8 cellular contexts compared by ENCODE assay signal in genomic region chr20:51400051-51400926, GRCh38.
DNase-seq lines count a peak whose midpoint lies in the region; ATAC-seq and TF ChIP-seq lines count a peak whose summit lies in the region.

No MANE protein-coding gene starts in this region.

- H3K9me2 ChIP-seq in DOHH2 (replicated peaks; ENCODE audit: control insufficient read depth, low read length): no peaks in the 10 kb centered on the region
- H3K9me2 ChIP-seq in MM.1S (replicated peaks; ENCODE audit: insufficient read depth, low read length): no peaks in the 10 kb centered on the region

- DNase-seq in MM.1S (peak; percentile 93), NCI-H1092 (lab: John Stamatoyannopoulos, UW) (no peak), NCI-H748 (lab: John Stamatoyannopoulos, UW; ENCODE audit: unreplicated experiment) (no peak), cerebellar cortex (ENCODE audit: low spot score) (no peak)
- peak; percentile 61 for DNase-seq in activated T-helper 9 cell treated with anti-CD3 and anti-CD28 coated beads, Interleukin-2, amount 50 U/mL, for 16 hours (ENCODE audit: low read depth)
- peak; percentile 78 for DNase-seq in stimulated activated CD4-positive, alpha-beta T cell treated with anti-CD3 and anti-CD28 coated beads, Interleukin-1b, Interleukin-23, amount 100 ng/mL, for 48 hours

- H3K4me1 ChIP-seq in DOHH2 (ENCODE audit: control insufficient read depth, low read length): peaks cover 67% of the 10 kb centered on the region
- peaks cover 58% of the 10 kb centered on the region for H3K4me1 ChIP-seq in MM.1S (ENCODE audit: low read length)

- H3K4me2 ChIP-seq in DOHH2 (ENCODE audit: low read length): peak overlapping the region; percentile 56
- peak overlapping the region; percentile 83 for H3K4me2 ChIP-seq in MM.1S (ENCODE audit: low read depth, low read length)

- H3K4me3 ChIP-seq in DOHH2 (ENCODE audit: low read length) (peak overlapping the region; percentile 48), MM.1S (ENCODE audit: low read length) (peak overlapping the region; percentile 32; the same call in 1 of the 2 replicates)

- H3K36me3 ChIP-seq in DOHH2 (ENCODE audit: control insufficient read depth, low read length): peaks cover 49% of the 10 kb centered on the region
- H3K36me3 ChIP-seq in MM.1S (replicated peaks; ENCODE audit: insufficient read depth, low read length): no peaks in the 10 kb centered on the region

- TF ChIP-seq CTCF in DOHH2 (IDR thresholded peaks at IDR 0.05; ENCODE audit: low read depth, low read length, poor library complexity, severe bottlenecking) (no peak), MM.1S (IDR thresholded peaks at IDR 0.05; ENCODE audit: low read length) (no peak)

- H3K79me2 ChIP-seq in DOHH2 (ENCODE audit: control insufficient read depth, low read length) (peaks cover 28% of the 10 kb centered on the region), MM.1S (ENCODE audit: low read length) (peaks cover 11% of the 10 kb centered on the region)

- peak; percentile 70 for ATAC-seq in GM21528 (IDR thresholded peaks at IDR 0.05; ENCODE audit: low FRiP score, unreplicated experiment)

- H3K27me3 ChIP-seq in DOHH2 (ENCODE audit: control insufficient read depth, low read length) (no peaks in the 10 kb centered on the region), MM.1S (replicated peaks; ENCODE audit: insufficient read depth, low read length) (no peaks in the 10 kb centered on the region)

- peak overlapping the region; percentile 69 for H3K9ac ChIP-seq in MM.1S (ENCODE audit: low read length)

- H3K27ac ChIP-seq in DOHH2 (ENCODE audit: low read depth, low read length): peak overlapping the region; percentile 76
- peak overlapping the region; percentile 99 for H3K27ac ChIP-seq in MM.1S (ENCODE audit: low read length)

- no peaks in the 10 kb centered on the region for H4K20me1 ChIP-seq in DOHH2 (ENCODE audit: control insufficient read depth, insufficient read depth, low read depth, low read length)
- H4K20me1 ChIP-seq in MM.1S (ENCODE audit: insufficient read depth, low read length): no peaks in the 10 kb centered on the region

- H3K9me3 ChIP-seq in DOHH2 (ENCODE audit: control insufficient read depth, insufficient read depth, low read length) (no peaks in the 10 kb centered on the region), MM.1S (replicated peaks; ENCODE audit: insufficient read depth, low read length) (no peaks in the 10 kb centered on the region)

- H2AFZ ChIP-seq in MM.1S (ENCODE audit: low read length): peak overlapping the region; percentile 46; the same call in 1 of the 2 replicates

- H3F3A ChIP-seq in DOHH2 (ENCODE audit: control insufficient read depth, insufficient read depth) (peaks cover 10% of the 10 kb centered on the region; the same call in 1 of the 2 replicates), MM.1S (ENCODE audit: insufficient read depth, low read length) (peaks cover 36% of the 10 kb centered on the region)

Comparison
In these comparisons a context has a peak if more than half of its experiments do, and no peak if none do; other contexts are left out.
1. DNase-seq: peak in MM.1S (single experiment), activated T-helper 9 cell treated with anti-CD3 and anti-CD28 coated beads, Interleukin-2, amount 50 U/mL, for 16 hours (single experiment) and stimulated activated CD4-positive, alpha-beta T cell treated with anti-CD3 and anti-CD28 coated beads, Interleukin-1b, Interleukin-23, amount 100 ng/mL, for 48 hours (single experiment); none in NCI-H1092 (single experiment), NCI-H748 (single experiment) and cerebellar cortex (single experiment).